10 cellular contexts compared by ENCODE assay signal in the genomic region with DNA sequence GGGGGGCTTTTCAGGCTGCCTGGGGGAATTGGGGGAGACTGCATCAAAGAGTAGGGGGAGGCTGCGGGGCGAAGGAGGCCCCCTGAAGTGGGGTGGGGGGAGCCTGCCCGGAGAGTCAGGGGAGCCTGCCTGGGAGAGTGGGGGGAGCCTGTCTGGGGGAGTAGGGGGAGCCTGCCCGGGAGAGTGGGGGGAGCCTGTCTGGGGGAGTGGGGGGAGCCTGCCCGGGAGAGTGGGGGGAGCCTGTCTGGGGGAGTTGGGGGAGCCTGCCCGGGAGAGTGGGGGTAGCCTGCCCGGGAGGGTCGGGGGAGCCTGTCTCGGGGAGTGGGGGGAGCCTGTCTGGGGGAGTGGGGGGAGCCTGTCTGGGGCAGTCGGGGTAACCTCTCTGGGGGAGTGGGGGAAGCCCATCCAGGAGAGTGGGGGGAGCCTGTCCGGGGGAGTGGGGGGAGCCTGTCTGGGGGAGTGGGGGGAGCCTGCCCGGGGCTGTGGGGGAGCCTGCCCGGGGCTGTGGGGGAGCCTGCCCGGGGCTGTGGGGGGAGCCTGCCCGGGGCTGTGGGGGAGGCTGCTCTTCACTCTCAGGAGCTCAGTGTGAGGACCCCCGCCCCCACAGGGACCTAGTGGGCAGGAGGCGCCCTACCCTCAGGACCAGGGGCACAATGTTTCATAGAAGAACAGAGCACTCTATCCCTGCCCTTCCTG. TPM values are rescaled to one million over a fixed set of nuclear protein-coding genes. Genes with fewer than 3 reads are reported as not detected.
DNase-seq lines count a peak whose midpoint lies in the region; ATAC-seq and TF ChIP-seq lines count a peak whose summit lies in the region.
"Had no signal": no experiment of that assay in that cellular context is flagged by ENCODE, and none has a peak within 500 bp of the region (broad histone marks: within the 10 kb centered on the region; RNA-seq: fewer than 3 reads in every experiment).

No MANE protein-coding gene starts in this region.

- 25% methylated on average over 7 of the region's 17 CpGs for WGBS in suprapubic skin

- no peak for TF ChIP-seq CTCF in suprapubic skin (IDR thresholded peaks at IDR 0.05)

- peaks cover 7% of the 10 kb centered on the region for H3K4me1 Mint-ChIP-seq in activated T-cell treated with anti-CD3 and anti-CD28 coated beads, Interleukin-2, amount 50 U/mL, for 4 hours (ENCODE audit: low read depth)
- H3K4me1 Mint-ChIP-seq in activated naive CD8-positive, alpha-beta T cell treated with anti-CD3 and anti-CD28 coated beads for 36 hours, result peaks cover 7% of the 10 kb centered on the region
- peaks cover 12% of the 10 kb centered on the region for H3K4me1 Mint-ChIP-seq in memory B cell

- peak overlapping the region; percentile 78 for H3K4me3 Mint-ChIP-seq in activated T-cell treated with anti-CD3 and anti-CD28 coated beads, Interleukin-2, amount 50 U/mL, for 4 hours
- H3K4me3 Mint-ChIP-seq in activated naive CD8-positive, alpha-beta T cell treated with anti-CD3 and anti-CD28 coated beads for 36 hours, result peak overlapping the region; percentile 83
- H3K4me3 Mint-ChIP-seq in memory B cell, result peak overlapping the region; percentile 91

- peak overlapping the region; percentile 37 for H3K4me3 ChIP-seq in suprapubic skin
- H3K4me3 ChIP-seq in SJCRH30, result no peak overlapping the region
- H3K4me3 ChIP-seq: hepatocyte had no signal

- no peak for DNase-seq in activated T-cell treated with anti-CD3 and anti-CD28 coated beads, Interleukin-2, amount 50 U/mL, for 4 hours
- DNase-seq in activated T-cell treated with anti-CD3 and anti-CD28 coated beads, Interleukin-2, amount 50 U/mL, for 1 hour, result no peak
- DNase-seq in activated naive CD8-positive, alpha-beta T cell treated with anti-CD3 and anti-CD28 coated beads for 36 hours, result no peak
- DNase-seq in memory B cell (ENCODE audit: low spot score in 2 of 2), result no peak
- no peak for DNase-seq in suprapubic skin (ENCODE audit: low spot score in 2 of 2)
- DNase-seq in GM19240 (ENCODE audit: insufficient read length, low spot score), result no peak
- DNase-seq in SJCRH30, result no peak
- DNase-seq: activated CD4-positive, CD25-positive, alpha-beta regulatory T cell had no signal

- peaks cover 3% of the 10 kb centered on the region for H3K27me3 Mint-ChIP-seq in activated T-cell treated with anti-CD3 and anti-CD28 coated beads, Interleukin-2, amount 50 U/mL, for 4 hours (ENCODE audit: low read depth)
- peaks cover 11% of the 10 kb centered on the region for H3K27me3 Mint-ChIP-seq in activated naive CD8-positive, alpha-beta T cell treated with anti-CD3 and anti-CD28 coated beads for 36 hours
- no peaks in the 10 kb centered on the region for H3K27me3 Mint-ChIP-seq in memory B cell

- no peaks in the 10 kb centered on the region for H3K36me3 Mint-ChIP-seq in activated T-cell treated with anti-CD3 and anti-CD28 coated beads, Interleukin-2, amount 50 U/mL, for 4 hours (ENCODE audit: insufficient read depth)
- no peaks in the 10 kb centered on the region for H3K36me3 Mint-ChIP-seq in activated naive CD8-positive, alpha-beta T cell treated with anti-CD3 and anti-CD28 coated beads for 36 hours
- H3K36me3 Mint-ChIP-seq in memory B cell, result no peaks in the 10 kb centered on the region

- no peaks in the 10 kb centered on the region for H3K9me3 Mint-ChIP-seq in activated T-cell treated with anti-CD3 and anti-CD28 coated beads, Interleukin-2, amount 50 U/mL, for 4 hours
- no peaks in the 10 kb centered on the region for H3K9me3 Mint-ChIP-seq in activated naive CD8-positive, alpha-beta T cell treated with anti-CD3 and anti-CD28 coated beads for 36 hours
- no peaks in the 10 kb centered on the region for H3K9me3 Mint-ChIP-seq in memory B cell

- H3K9me3 ChIP-seq in suprapubic skin (no peaks in the 10 kb centered on the region), SJCRH30 (replicated peaks) (no peaks in the 10 kb centered on the region)

- H3K4me1 ChIP-seq in suprapubic skin (peaks cover 20% of the 10 kb centered on the region), SJCRH30 (no peaks in the 10 kb centered on the region)

- no peak for TF ChIP-seq EP300 in suprapubic skin (IDR thresholded peaks at IDR 0.05)

- ATAC-seq in activated T-cell treated with anti-CD3 and anti-CD28 coated beads, Interleukin-2, amount 50 U/mL, for 4 hours, result peak; percentile 38 to 44
- peak; percentile 36 for ATAC-seq in memory B cell (ENCODE audit: low read depth)
- ATAC-seq in HG03139 (IDR thresholded peaks at IDR 0.05; ENCODE audit: unreplicated experiment), result no peak

- H3K27ac ChIP-seq in suprapubic skin (no peak overlapping the region), SJCRH30 (no peak overlapping the region)
- H3K27ac ChIP-seq: hepatocyte had no signal

- no peak overlapping the region for H3K27ac Mint-ChIP-seq in activated naive CD8-positive, alpha-beta T cell treated with anti-CD3 and anti-CD28 coated beads for 36 hours
- H3K27ac Mint-ChIP-seq in memory B cell, result peak overlapping the region; percentile 78

- H3K27me3 ChIP-seq in suprapubic skin (peaks cover 3% of the 10 kb centered on the region), SJCRH30 (no peaks in the 10 kb centered on the region)

- no peaks in the 10 kb centered on the region for H3K36me3 ChIP-seq in suprapubic skin
- no peaks in the 10 kb centered on the region for H3K36me3 ChIP-seq in SJCRH30

- TF ChIP-seq POLR2A in suprapubic skin (IDR thresholded peaks at IDR 0.05), result no peak

RNA-seq across cellular contexts. Expression of a gene that starts 6.5 kb away (rescaled TPM):
- under 1 TPM; 0.19 to 0.40 (median 0.40) TPM for total RNA-seq in activated T-cell treated with anti-CD3 and anti-CD28 coated beads, Interleukin-2, amount 50 U/mL, for 4 hours
- 1 to 10 TPM; 1.6 to 1.8 TPM for total RNA-seq in activated naive CD8-positive, alpha-beta T cell treated with anti-CD3 and anti-CD28 coated beads for 36 hours
- 100 to 1,000 TPM in 3 of 4 donors, 10 to 100 TPM in 1; 78.9 to 130 (median 108) TPM for total RNA-seq in suprapubic skin
- total RNA-seq in SJCRH30 (2014; rRNA removed; shearing (Covaris generic)), result 0.03 TPM in 1 of 2 replicates, not detected in the other

Comparison
In these comparisons a context has a peak if more than half of its experiments do, and no peak if none do; other contexts are left out.
1. RNA of a gene that starts 6.5 kb away (total RNA-seq): 78.9 to 130 TPM in suprapubic skin; 1.6 to 1.8 TPM in activated naive CD8-positive, alpha-beta T cell treated with anti-CD3 and anti-CD28 coated beads for 36 hours, 0.19 to 0.40 TPM in activated T-cell treated with anti-CD3 and anti-CD28 coated beads, Interleukin-2, amount 50 U/mL, for 4 hours and 0.03 TPM in SJCRH30; every median in the first group is over 10 times any median in the second.
2. Peak in every context shown above with its lines, with median percentiles within 50 percentile points of each other: H3K4me3 Mint-ChIP-seq.